8 cellular contexts compared by ENCODE assay signal in the genomic region with DNA sequence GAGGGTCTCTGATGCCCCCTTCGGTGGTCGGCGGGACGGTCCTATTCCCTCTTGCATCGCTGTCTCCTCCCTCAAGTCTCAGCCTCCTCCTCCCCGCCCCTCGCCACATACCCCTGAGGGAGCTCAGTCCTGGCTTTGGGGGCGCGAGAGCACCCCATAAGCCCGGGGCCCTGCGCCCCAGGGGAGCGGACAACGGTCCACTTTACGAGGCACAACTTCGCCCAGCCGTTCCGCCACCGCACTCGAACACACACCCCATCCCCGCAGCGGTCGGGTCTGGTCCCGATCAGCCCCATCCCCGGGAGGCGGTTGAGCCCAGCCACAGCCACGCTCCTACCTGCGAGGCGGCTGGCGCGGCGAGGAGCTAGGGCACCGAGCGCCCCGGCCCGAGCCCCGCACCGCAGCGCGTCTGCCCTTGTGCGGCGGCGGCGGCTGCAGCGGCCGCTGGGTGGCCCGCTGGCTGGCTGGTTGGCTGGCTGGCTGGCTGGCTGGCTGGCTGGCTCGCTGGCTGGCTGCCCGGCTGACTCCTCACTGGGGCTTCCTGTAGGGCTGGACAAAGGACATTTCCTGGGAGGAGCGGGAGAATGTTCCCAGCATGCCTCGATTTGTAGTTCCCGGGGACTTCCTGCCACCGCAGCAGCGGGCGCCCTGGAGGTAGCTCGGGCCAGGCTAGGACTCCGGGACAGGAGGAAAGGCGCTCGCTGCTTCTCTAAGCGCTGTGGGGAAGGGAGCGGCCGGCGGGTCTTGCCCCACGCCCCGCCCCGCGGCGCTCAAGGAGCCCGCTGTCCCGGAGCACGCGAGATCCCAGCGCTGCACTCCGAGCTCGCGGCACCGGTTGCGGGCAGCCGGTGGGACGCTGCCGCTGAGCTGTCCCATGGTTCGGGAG. TPM values are rescaled to one million over a fixed set of nuclear protein-coding genes. Genes with fewer than 3 reads are reported as not detected.
DNase-seq lines count a peak whose midpoint lies in the region; ATAC-seq and TF ChIP-seq lines count a peak whose summit lies in the region.

TSS of gene ZNF697 (minus strand) at position 533 of the 886 bp plus-strand sequence. CDS start 22,166 bp downstream, outside the sequence.

- peak in 1 of 3 donors; percentile 34 for DNase-seq in CD4-positive, CD25-positive, alpha-beta regulatory T cell
- DNase-seq in NCI-H226 (peak; percentile 85), mucosa of descending colon (peak; percentile 96 to 99 (median 98))
- DNase-seq in activated CD8-positive, alpha-beta T cell treated with anti-CD3 and anti-CD28 coated beads for 36 hours: peak; percentile 43
- DNase-seq in stimulated activated naive CD8-positive, alpha-beta T cell treated with anti-CD3 and anti-CD28 coated beads, Interleukin-15, Interleukin-2, amounts not matched to agents 100 U/mL and 50 U/mL, for 24 hours: peak; percentile 65

- no peak for TF ChIP-seq CTCF in activated CD8-positive, alpha-beta T cell treated with anti-CD3 and anti-CD28 coated beads for 36 hours (IDR thresholded peaks at IDR 0.05)
- TF ChIP-seq CTCF in mucosa of descending colon (IDR thresholded peaks at IDR 0.05): peak; percentile 8

- POLR2A ChIA-PET in activated CD8-positive, alpha-beta T cell treated with anti-CD3 and anti-CD28 coated beads for 36 hours (lab: Charles Lee): interaction anchor here (1.3 kb wide), 1 partner anchor 64 kb away, joined by 4 read pairs; the partner anchor contains the start of gene PHGDH

- TF ChIP-seq POLR2A in GM19099 (IDR thresholded peaks at IDR 0.05; ENCODE audit: extremely low read depth, insufficient read length, low read depth): peak; percentile 52

- H3K36me3 Mint-ChIP-seq in CD4-positive, CD25-positive, alpha-beta regulatory T cell: no peaks in the 10 kb centered on the region
- H3K36me3 Mint-ChIP-seq in activated CD8-positive, alpha-beta T cell treated with anti-CD3 and anti-CD28 coated beads for 36 hours (ENCODE audit: low read depth): no peaks in the 10 kb centered on the region

- no peak within 1 kb of the TSS for H3K4me3 ChIP-seq in CD4-positive, CD25-positive, alpha-beta regulatory T cell (ENCODE audit: low read depth, low read length)
- peak within 1 kb of the TSS; percentile 31 for H3K4me3 ChIP-seq in mucosa of descending colon

- H3K9me3 Mint-ChIP-seq in CD4-positive, CD25-positive, alpha-beta regulatory T cell: peaks cover 0 to 4% (median 0%) of the 10 kb centered on the region in 7 donors
- H3K9me3 Mint-ChIP-seq in activated CD8-positive, alpha-beta T cell treated with anti-CD3 and anti-CD28 coated beads for 36 hours: no peaks in the 10 kb centered on the region

- H3K4me3 Mint-ChIP-seq in CD4-positive, CD25-positive, alpha-beta regulatory T cell: peak within 1 kb of the TSS; percentile 7 to 60 (median 34)
- H3K4me3 Mint-ChIP-seq in activated CD8-positive, alpha-beta T cell treated with anti-CD3 and anti-CD28 coated beads for 36 hours: peak within 1 kb of the TSS; percentile 70

- no peak within 1 kb of the TSS for H3K27ac Mint-ChIP-seq in CD4-positive, CD25-positive, alpha-beta regulatory T cell
- no peak within 1 kb of the TSS for H3K27ac Mint-ChIP-seq in activated CD8-positive, alpha-beta T cell treated with anti-CD3 and anti-CD28 coated beads for 36 hours

- peaks cover 0 to 4% (median 2%) of the 10 kb centered on the region in 4 donors for H3K4me1 Mint-ChIP-seq in CD4-positive, CD25-positive, alpha-beta regulatory T cell
- peaks cover 24% of the 10 kb centered on the region for H3K4me1 Mint-ChIP-seq in activated CD8-positive, alpha-beta T cell treated with anti-CD3 and anti-CD28 coated beads for 36 hours (ENCODE audit: low read depth)

- peaks cover 70% of the 10 kb centered on the region for H3K27me3 Mint-ChIP-seq in CD4-positive, CD25-positive, alpha-beta regulatory T cell
- peaks cover 67% of the 10 kb centered on the region for H3K27me3 Mint-ChIP-seq in activated CD8-positive, alpha-beta T cell treated with anti-CD3 and anti-CD28 coated beads for 36 hours

- CTCF ChIA-PET in activated CD8-positive, alpha-beta T cell treated with anti-CD3 and anti-CD28 coated beads for 36 hours (lab: Charles Lee): interaction anchor here (0.7 to 4.5 kb wide), 5 partner anchors 10 to 34 kb away, joined by 3 to 21 read pairs (median 4); no protein-coding TSS in a partner anchor

- H3K27ac ChIP-seq in CD4-positive, CD25-positive, alpha-beta regulatory T cell (ENCODE audit: insufficient read depth, low read length, poor library complexity, severe bottlenecking): no peak within 1 kb of the TSS

- ATAC-seq in CD4-positive, CD25-positive, alpha-beta regulatory T cell (ENCODE audit: low read depth in 2 of 2): peak; percentile 31 to 45
- peak; percentile 70 for ATAC-seq in HG03196 (IDR thresholded peaks at IDR 0.05; ENCODE audit: unreplicated experiment)
- ATAC-seq in activated CD8-positive, alpha-beta T cell treated with anti-CD3 and anti-CD28 coated beads for 36 hours: peak; percentile 79
- ATAC-seq in esophagus mucosa: peak; percentile 95
- ATAC-seq in mucosa of descending colon: peak; percentile 96
- ATAC-seq in stimulated activated naive CD8-positive, alpha-beta T cell treated with anti-CD3 and anti-CD28 coated beads, Interleukin-15, Interleukin-2, amounts not matched to agents 100 U/mL and 50 U/mL, for 24 hours: peak; percentile 79

- H3K27me3 ChIP-seq in CD4-positive, CD25-positive, alpha-beta regulatory T cell (ENCODE audit: control insufficient read depth, insufficient read depth, low read length): peaks cover 22% of the 10 kb centered on the region

- H3K4me1 ChIP-seq in CD4-positive, CD25-positive, alpha-beta regulatory T cell (ENCODE audit: control insufficient read depth, insufficient read depth, low read length, poor library complexity, severe bottlenecking): peaks cover 13% of the 10 kb centered on the region
- no peaks in the 10 kb centered on the region for H3K4me1 ChIP-seq in mucosa of descending colon (ENCODE audit: low read depth)

- no peaks in the 10 kb centered on the region for H3K36me3 ChIP-seq in CD4-positive, CD25-positive, alpha-beta regulatory T cell (ENCODE audit: control insufficient read depth, insufficient read depth, low read length)
- H3K36me3 ChIP-seq in mucosa of descending colon (ENCODE audit: low read depth): no peaks in the 10 kb centered on the region

- intact Hi-C loops in activated CD8-positive, alpha-beta T cell treated with anti-CD3 and anti-CD28 coated beads for 36 hours (cut with micrococcal nuclease): no loop called here
- intact Hi-C loops in mucosa of descending colon (cut with DNase I, micrococcal nuclease): no loop called here

- H3K9me3 ChIP-seq in CD4-positive, CD25-positive, alpha-beta regulatory T cell (ENCODE audit: control insufficient read depth in 2 of 2, low read length in 2 of 2): no peaks in the 10 kb centered on the region
- H3K9me3 ChIP-seq in mucosa of descending colon: no peaks in the 10 kb centered on the region

RNA-seq across cellular contexts. Expression of gene ZNF697, which starts in this region (rescaled TPM):
- total RNA-seq in CD4-positive, CD25-positive, alpha-beta regulatory T cell: not detected
- not detected for polyA plus RNA-seq in CD4-positive, CD25-positive, alpha-beta regulatory T cell
- under 1 TPM; 0.20 to 0.38 TPM for total RNA-seq in activated CD8-positive, alpha-beta T cell treated with anti-CD3 and anti-CD28 coated beads for 36 hours
- total RNA-seq in esophagus mucosa (1.00 TPM), mucosa of descending colon (1 to 10 TPM; 1.8 to 7.8 (median 2.8) TPM)

Comparison
In these comparisons a context has a peak if more than half of its experiments do, and no peak if none do; other contexts are left out.
1. Peak in ATAC-seq in CD4-positive, CD25-positive, alpha-beta regulatory T cell; RNA of the gene not detected or under 1 TPM.
2. Peak in DNase-seq and ATAC-seq in activated CD8-positive, alpha-beta T cell treated with anti-CD3 and anti-CD28 coated beads for 36 hours; RNA of the gene not detected or under 1 TPM.
3. Peak in ATAC-seq in esophagus mucosa; RNA of the gene not detected or under 1 TPM.
4. ATAC-seq: peak in every context shown above with its lines; median percentile 96 in mucosa of descending colon; 95 in esophagus mucosa; 79 in activated CD8-positive, alpha-beta T cell treated with anti-CD3 and anti-CD28 coated beads for 36 hours; 79 in stimulated activated naive CD8-positive, alpha-beta T cell treated with anti-CD3 and anti-CD28 coated beads, Interleukin-15, Interleukin-2, amounts not matched to agents 100 U/mL and 50 U/mL, for 24 hours; 70 in HG03196; 38 in CD4-positive, CD25-positive, alpha-beta regulatory T cell.